3 cellular contexts compared by ENCODE assay signal in genomic region chr11:363443-363805, GRCh38. TPM values are rescaled to one million over a fixed set of nuclear protein-coding genes. Genes with fewer than 3 reads are reported as not detected.
"Had no signal": no experiment of that assay in that cellular context is flagged by ENCODE, and none has a peak within 500 bp of the region (broad histone marks: within the 10 kb centered on the region; RNA-seq: fewer than 3 reads in every experiment).

No MANE protein-coding gene starts in this region.

RNA-seq across cellular contexts. Expression of gene PKP3, which starts 30.6 kb away (rescaled TPM):
- total RNA-seq: mononuclear cell; naive thymus-derived CD4-positive, alpha-beta T cell; natural killer cell treated with Interleukin-12 subunit alpha and Interleukin-12 subunit beta and Interleukin-15 and Interleukin-18, amount 100 ng/mL, for 72 hours had no signal
